8 cellular contexts compared by ENCODE assay signal in genomic region chr19:926595-927043, GRCh38. TPM values are rescaled to one million over a fixed set of nuclear protein-coding genes. Genes with fewer than 3 reads are reported as not detected.
A peak's percentile ranks its signal among the peaks of the same experiment; 100 is the strongest.
DNase-seq lines count a peak whose midpoint lies in the region; ATAC-seq and TF ChIP-seq lines count a peak whose summit lies in the region.

No MANE protein-coding gene starts in this region.

- H3K4me3 ChIP-seq in fibroblast of the aortic adventitia (ENCODE audit: low read depth, low read length) = peak overlapping the region; percentile 88
- H3K4me3 ChIP-seq in neutrophil (ENCODE audit: low read depth in 1 of 2, low read length in 1 of 2) = peak overlapping the region; percentile 94 to 95

- TF ChIP-seq CTCF in CD4-positive, alpha-beta T cell (IDR thresholded peaks at IDR 0.05) = no peak
- no peak for TF ChIP-seq CTCF in WTC11 (IDR thresholded peaks at IDR 0.05)
- no peak for TF ChIP-seq CTCF in fibroblast of the aortic adventitia (IDR thresholded peaks at IDR 0.05; ENCODE audit: insufficient read depth, low read length)
- TF ChIP-seq CTCF in neutrophil (IDR thresholded peaks at IDR 0.05) = no peak

- H3K36me3 ChIP-seq in neutrophil = peaks cover 26% of the 10 kb centered on the region

- no peak for ATAC-seq in CD4-positive, alpha-beta T cell (ENCODE audit: poor library complexity)
- ATAC-seq in WTC11 (no peak), GM18511 (IDR thresholded peaks at IDR 0.05; ENCODE audit: unreplicated experiment) (no peak)
- ATAC-seq in activated CD4-positive, CD25-positive, alpha-beta regulatory T cell treated with anti-CD3 and anti-CD28 coated beads, Interleukin-2, amount 50 U/mL, for 24 hours = no peak

- H3K9me3 Mint-ChIP-seq in CD4-positive, alpha-beta T cell = no peaks in the 10 kb centered on the region
- no peaks in the 10 kb centered on the region for H3K9me3 Mint-ChIP-seq in WTC11

- POLR2A ChIA-PET in CD4-positive, alpha-beta T cell (lab: Charles Lee) = interaction anchor here (0.7 kb wide), 1 partner anchor 50 kb away, joined by 3 read pairs; no protein-coding TSS in a partner anchor
- POLR2A ChIA-PET in WTC11 (lab: Charles Lee) = interaction anchor here (0.6 to 1.2 kb wide), 2 partner anchors 54 to 57 kb away, joined by 4 read pairs; partner anchors contain the start of gene WDR18

- no peaks in the 10 kb centered on the region for H3K27me3 ChIP-seq in CD4-positive, alpha-beta T cell (ENCODE audit: control insufficient read depth, insufficient read depth, low read length)
- H3K27me3 ChIP-seq in neutrophil = peaks cover under 1% of the 10 kb centered on the region

- H3K27me3 Mint-ChIP-seq in CD4-positive, alpha-beta T cell = no peaks in the 10 kb centered on the region
- H3K27me3 Mint-ChIP-seq in WTC11 (ENCODE audit: low read depth) = peaks cover 9% of the 10 kb centered on the region

- intact Hi-C loops in CD4-positive, alpha-beta T cell (cut with DNase I, micrococcal nuclease) = loop anchor here in 1 of 2 experiments (5.0 kb wide), 1 partner anchor 266 kb away; no protein-coding TSS in a partner anchor

- H3K36me3 Mint-ChIP-seq in CD4-positive, alpha-beta T cell (ENCODE audit: low read depth) = no peaks in the 10 kb centered on the region
- peaks cover 11% of the 10 kb centered on the region for H3K36me3 Mint-ChIP-seq in WTC11

- H3K27ac Mint-ChIP-seq in CD4-positive, alpha-beta T cell = no peak overlapping the region
- no peak overlapping the region for H3K27ac Mint-ChIP-seq in WTC11

- no peak overlapping the region for H3K27ac ChIP-seq in CD4-positive, alpha-beta T cell (ENCODE audit: low read depth, low read length)
- H3K27ac ChIP-seq in neutrophil = peak overlapping the region; percentile 95

- H3K9me3 ChIP-seq in CD4-positive, alpha-beta T cell (ENCODE audit: control insufficient read depth, low read length) = no peaks in the 10 kb centered on the region
- no peaks in the 10 kb centered on the region for H3K9me3 ChIP-seq in neutrophil

- H3K4me1 ChIP-seq in neutrophil (ENCODE audit: control insufficient read depth in 1 of 2, insufficient read depth in 1 of 2, low read depth in 1 of 2, low read length in 1 of 2) = peaks cover 46 to 67% of the 10 kb centered on the region in 2 experiments

- H3K4me3 Mint-ChIP-seq in CD4-positive, alpha-beta T cell = peak overlapping the region; percentile 82
- peak overlapping the region; percentile 75 for H3K4me3 Mint-ChIP-seq in WTC11

- H3K4me1 Mint-ChIP-seq in CD4-positive, alpha-beta T cell (ENCODE audit: low read depth) = peaks cover 6% of the 10 kb centered on the region
- peaks cover 16% of the 10 kb centered on the region for H3K4me1 Mint-ChIP-seq in WTC11

- no peak for DNase-seq in CD4-positive, alpha-beta T cell
- DNase-seq in HK-2 (ENCODE audit: unreplicated experiment) (peak; percentile 30), WTC11 (ENCODE audit: low spot score) (no peak), fibroblast of the aortic adventitia (ENCODE audit: low read depth) (peak; percentile 38), NK-92 (lab: John Stamatoyannopoulos, UW; ENCODE audit: unreplicated experiment) (no peak)

- CTCF ChIA-PET in CD4-positive, alpha-beta T cell (lab: Charles Lee) = no interaction called here
- CTCF ChIA-PET in WTC11 (lab: Charles Lee) = no interaction called here

TF ChIP-seq in WTC11, 78 proteins besides CTCF, POLR2A, EP300 and RAD21:
- TF ChIP-seq GABPB1 (CRISPR knock-in tag; IDR thresholded peaks at IDR 0.05) (no peak), MXD4 (CRISPR knock-in tag; IDR thresholded peaks at IDR 0.05; ENCODE audit: borderline replicate concordance) (no peak), HMGA2 (CRISPR knock-in tag; IDR thresholded peaks at IDR 0.05) (no peak), MAX (CRISPR knock-in tag; IDR thresholded peaks at IDR 0.05) (no peak), FOXP1 (CRISPR knock-in tag; IDR thresholded peaks at IDR 0.05; ENCODE audit: borderline replicate concordance) (no peak), ZNF121 (CRISPR knock-in tag; IDR thresholded peaks at IDR 0.05) (no peak), MLX (CRISPR knock-in tag; IDR thresholded peaks at IDR 0.05) (no peak), NR1H2 (CRISPR knock-in tag; IDR thresholded peaks at IDR 0.05) (no peak), ZNF317 (CRISPR knock-in tag; IDR thresholded peaks at IDR 0.05; ENCODE audit: borderline replicate concordance, low read depth) (no peak), NFE2L1 (CRISPR knock-in tag; IDR thresholded peaks at IDR 0.05) (no peak), FOXJ3 (CRISPR knock-in tag; IDR thresholded peaks at IDR 0.05; ENCODE audit: borderline replicate concordance) (no peak), FOXP4 (CRISPR knock-in tag; IDR thresholded peaks at IDR 0.05) (no peak)

RNA-seq across cellular contexts. Expression of gene ARID3A, which starts 0.8 kb away (rescaled TPM):
- total RNA-seq in CD4-positive, alpha-beta T cell = 1 to 10 TPM; 3.7 to 4.1 TPM
- total RNA-seq in WTC11 (2021) (102 to 116 TPM (median 113 TPM) in 3 replicates), fibroblast of the aortic adventitia (ENCODE audit: low replicate concordance) (3.7 and 11.2 TPM in 2 replicates)

RNA-seq across cellular contexts. Expression of gene KISS1R, which starts 9.5 kb away (rescaled TPM):
- total RNA-seq in CD4-positive, alpha-beta T cell = 1 to 10 TPM; 1.5 to 1.6 TPM
- 2.9 to 4.4 TPM (median 3.6 TPM) in 3 replicates for total RNA-seq in WTC11 (2021)
- not detected in 2 replicates for total RNA-seq in fibroblast of the aortic adventitia (ENCODE audit: low replicate concordance)

RNA-seq across cellular contexts. Expression of gene R3HDM4, which starts 13.6 kb away (rescaled TPM):
- total RNA-seq in CD4-positive, alpha-beta T cell = 100 to 1,000 TPM; 309 to 313 TPM
- total RNA-seq in WTC11 (2021) (85.5 to 99.5 TPM (median 88.3 TPM) in 3 replicates), fibroblast of the aortic adventitia (ENCODE audit: low replicate concordance) (8.4 and 25.8 TPM in 2 replicates)

RNA-seq across cellular contexts. Expression of gene RNU6-9, which starts 33.3 kb away (rescaled TPM):
- total RNA-seq in CD4-positive, alpha-beta T cell = not detected
- not detected in 3 replicates for total RNA-seq in WTC11 (2021)
- not detected in 2 replicates for total RNA-seq in fibroblast of the aortic adventitia (ENCODE audit: low replicate concordance)

RNA-seq across cellular contexts. Expression of gene MED16, which starts 33.6 kb away (rescaled TPM):
- 10 to 100 TPM; 25.8 to 30.1 TPM for total RNA-seq in CD4-positive, alpha-beta T cell
- total RNA-seq in WTC11 (2021) (66.9 to 88.8 TPM (median 84.5 TPM) in 3 replicates), fibroblast of the aortic adventitia (ENCODE audit: low replicate concordance) (21.0 and 24.5 TPM in 2 replicates)

Comparison
In these comparisons a context has a peak if more than half of its experiments do, and no peak if none do; other contexts are left out.
1. DNase-seq: peak in HK-2 (single experiment) and fibroblast of the aortic adventitia (single experiment); none in CD4-positive, alpha-beta T cell (0 of 10), WTC11 (single experiment) and NK-92 (single experiment).